25 cellular contexts compared by ENCODE assay signal in the genomic region with DNA sequence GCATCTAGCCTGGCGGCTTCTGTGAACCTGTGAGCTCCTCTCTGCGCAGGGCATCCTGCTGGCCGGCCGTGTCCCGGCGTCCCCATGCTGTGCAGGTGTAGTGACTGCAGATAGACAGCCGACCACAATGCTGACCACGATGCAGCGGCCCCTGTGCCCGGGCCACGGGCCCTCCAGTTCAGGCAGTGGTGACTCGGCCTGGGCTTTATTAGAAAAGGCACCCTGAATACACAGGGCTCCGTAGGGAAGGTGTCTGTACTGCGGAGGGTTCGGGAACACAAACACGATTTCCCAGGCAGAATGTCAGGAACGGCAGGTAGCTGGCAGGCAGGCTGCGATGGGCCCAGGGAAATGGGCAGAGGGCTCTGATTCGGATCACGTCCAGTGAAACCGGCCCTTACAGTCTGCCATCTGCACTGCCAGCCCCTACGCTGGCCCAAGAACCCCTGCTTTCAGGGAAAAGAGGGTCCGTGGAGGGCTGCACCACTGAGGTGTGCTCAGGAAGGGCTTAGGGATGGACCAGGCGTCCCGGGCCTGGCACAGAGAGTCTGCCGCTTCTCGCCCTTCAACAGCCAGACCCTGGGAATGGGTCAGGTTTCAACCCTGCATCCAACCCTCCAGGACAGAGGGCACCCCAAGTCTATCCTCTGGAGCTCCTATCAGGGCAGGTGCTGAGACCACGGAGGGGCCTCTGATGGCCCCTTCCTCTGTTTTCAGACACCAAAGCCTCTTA.
DNase-seq lines count a peak whose midpoint lies in the region; ATAC-seq and TF ChIP-seq lines count a peak whose summit lies in the region.
"Had no signal": no experiment of that assay in that cellular context is flagged by ENCODE, and none has a peak within 500 bp of the region (broad histone marks: within the 10 kb centered on the region; RNA-seq: fewer than 3 reads in every experiment).

No MANE protein-coding gene starts in this region.

- H3K4me2 ChIP-seq in Karpas-422 (ENCODE audit: low read depth, low read length, poor library complexity, severe bottlenecking): no peak overlapping the region

- H4K20me1 ChIP-seq in Karpas-422 (ENCODE audit: insufficient read depth, low read depth, low read length): peaks cover 26% of the 10 kb centered on the region

- TF ChIP-seq CTCF in CD4-positive, alpha-beta T cell (IDR thresholded peaks at IDR 0.05): no peak
- no peak for TF ChIP-seq CTCF in psoas muscle (IDR thresholded peaks at IDR 0.05)

- H3K27me3 ChIP-seq in CD4-positive, alpha-beta T cell (ENCODE audit: control insufficient read depth, insufficient read depth, low read length): no peaks in the 10 kb centered on the region
- no peaks in the 10 kb centered on the region for H3K27me3 ChIP-seq in psoas muscle (ENCODE audit: insufficient read depth in 3 of 3, low read length in 2 of 3)
- H3K27me3 ChIP-seq in Karpas-422 (ENCODE audit: low read length): no peaks in the 10 kb centered on the region
- H3K27me3 ChIP-seq: BE2C, MG63 had no signal

- CTCF ChIA-PET in CD4-positive, alpha-beta T cell (lab: Charles Lee): no interaction called here

- H3K27me3 Mint-ChIP-seq in CD4-positive, alpha-beta T cell: no peaks in the 10 kb centered on the region
- H3K27me3 Mint-ChIP-seq in T-helper 17 cell: no peaks in the 10 kb centered on the region
- H3K27me3 Mint-ChIP-seq: activated CD4-positive, alpha-beta memory T cell treated with anti-CD3 and anti-CD28 coated beads, Interleukin-2, amount 10 ng/mL, durations not matched to agents 7 days and 5 days; activated naive CD8-positive, alpha-beta T cell treated with anti-CD3 and anti-CD28 coated beads, Interleukin-2, amount 10 ng/mL, durations not matched to agents 7 days and 5 days; naive B cell; T-cell; type B pancreatic cell had no signal

- H3K4me3 ChIP-seq in psoas muscle (no peak overlapping the region), Karpas-422 (ENCODE audit: low read length) (no peak overlapping the region)
- H3K4me3 ChIP-seq: MG63 had no signal

- peak overlapping the region; percentile 37 for H3K27ac Mint-ChIP-seq in CD4-positive, alpha-beta T cell
- peak overlapping the region; percentile 80 for H3K27ac Mint-ChIP-seq in T-helper 17 cell
- H3K27ac Mint-ChIP-seq: activated CD4-positive, alpha-beta memory T cell treated with anti-CD3 and anti-CD28 coated beads, Interleukin-2, amount 10 ng/mL, durations not matched to agents 7 days and 5 days had no signal

- H3K4me1 ChIP-seq in psoas muscle (peaks cover 82% of the 10 kb centered on the region), Karpas-422 (ENCODE audit: low read length) (no peaks in the 10 kb centered on the region)
- H3K4me1 ChIP-seq: BE2C had no signal

- H3K36me3 ChIP-seq in psoas muscle (ENCODE audit: insufficient read depth in 1 of 2, low read depth in 1 of 2) (no peaks in the 10 kb centered on the region), Karpas-422 (ENCODE audit: insufficient read depth, low read length) (no peaks in the 10 kb centered on the region)
- H3K36me3 ChIP-seq: BE2C, MG63 had no signal

- H3K4me3 Mint-ChIP-seq in CD4-positive, alpha-beta T cell: no peak overlapping the region
- H3K4me3 Mint-ChIP-seq in T-helper 17 cell: no peak overlapping the region
- H3K4me3 Mint-ChIP-seq: activated CD4-positive, alpha-beta memory T cell treated with anti-CD3 and anti-CD28 coated beads, Interleukin-2, amount 10 ng/mL, durations not matched to agents 7 days and 5 days; naive B cell; type B pancreatic cell had no signal

- H3K79me2 ChIP-seq in Karpas-422 (ENCODE audit: low read length): no peaks in the 10 kb centered on the region

- no peaks in the 10 kb centered on the region for H3K9me3 ChIP-seq in CD4-positive, alpha-beta T cell (ENCODE audit: control insufficient read depth, low read length)
- no peaks in the 10 kb centered on the region for H3K9me3 ChIP-seq in T-helper 17 cell (ENCODE audit: control insufficient read depth, low read length, poor library complexity, severe bottlenecking)
- no peaks in the 10 kb centered on the region for H3K9me3 ChIP-seq in psoas muscle
- H3K9me3 ChIP-seq in Karpas-422 (ENCODE audit: low read length): no peaks in the 10 kb centered on the region
- H3K9me3 ChIP-seq: BE2C, MG63 had no signal

- DNase-seq in CD4-positive, alpha-beta T cell: peak in 1 of 10 experiments; percentile 25
- no peak for DNase-seq in T-helper 17 cell
- peak; percentile 10 to 32 for DNase-seq in psoas muscle
- no peak for DNase-seq in middle frontal gyrus (ENCODE audit: extremely low spot score, low spot score)
- DNase-seq in Karpas-422: no peak
- no peak for DNase-seq in HT-29 (ENCODE audit: low spot score)
- DNase-seq: ACHN; activated CD4-positive, alpha-beta memory T cell treated with anti-CD3 and anti-CD28 coated beads, Interleukin-2, amount 10 ng/mL, durations not matched to agents 7 days and 5 days; BE2C; effector CD8-positive, alpha-beta T cell; foreskin fibroblast; H7; MG63; naive B cell; NCI-H446 treated with DMSO at 0.1 percent for 48 hours; NCI-H82; occipital lobe; small intestine had no signal

- no peak overlapping the region for H2AFZ ChIP-seq in Karpas-422 (ENCODE audit: low read length)

- no peak overlapping the region for H3K27ac ChIP-seq in CD4-positive, alpha-beta T cell (ENCODE audit: low read depth, low read length)
- peak overlapping the region; percentile 89 for H3K27ac ChIP-seq in psoas muscle
- no peak overlapping the region for H3K27ac ChIP-seq in Karpas-422 (ENCODE audit: low read length)
- H3K27ac ChIP-seq: RWPE1 had no signal

- peaks cover 2% of the 10 kb centered on the region for H3K36me3 Mint-ChIP-seq in CD4-positive, alpha-beta T cell (ENCODE audit: low read depth)
- H3K36me3 Mint-ChIP-seq in T-helper 17 cell (ENCODE audit: low read depth): no peaks in the 10 kb centered on the region
- H3K36me3 Mint-ChIP-seq: naive B cell, type B pancreatic cell had no signal

- H3K4me1 Mint-ChIP-seq in CD4-positive, alpha-beta T cell (ENCODE audit: low read depth): peaks cover 61% of the 10 kb centered on the region
- peaks cover 33% of the 10 kb centered on the region for H3K4me1 Mint-ChIP-seq in T-helper 17 cell

- 77 to 94% (median 85%) methylated on average over 28 of the region's 28 CpGs for WGBS in psoas muscle, 3 donors

- H3K9me2 ChIP-seq in Karpas-422 (replicated peaks; ENCODE audit: insufficient read depth, low read length): no peaks in the 10 kb centered on the region

- ATAC-seq in CD4-positive, alpha-beta T cell (ENCODE audit: poor library complexity): no peak
- ATAC-seq in T-helper 17 cell: no peak
- ATAC-seq in esophagus mucosa: peak; percentile 13
- ATAC-seq in psoas muscle: peak in 1 of 4 donors; percentile 0
- ATAC-seq in HG03378 (IDR thresholded peaks at IDR 0.05; ENCODE audit: unreplicated experiment): no peak
- ATAC-seq: activated CD4-positive, CD25-positive, alpha-beta regulatory T cell treated with anti-CD3 and anti-CD28 coated beads, Interleukin-2, amount 50 U/mL, for 24 hours; T-cell had no signal

- intact Hi-C loops in CD4-positive, alpha-beta T cell (cut with DNase I, micrococcal nuclease): no loop called here
- intact Hi-C loops in psoas muscle (cut with DNase I): no loop called here

- POLR2A ChIA-PET in CD4-positive, alpha-beta T cell (lab: Charles Lee): interaction anchor here (0.9 to 1.0 kb wide), 3 partner anchors 26 to 197 kb away, joined by 3 read pairs; a partner anchor contains a TSS

- H3K9me3 Mint-ChIP-seq in CD4-positive, alpha-beta T cell: no peaks in the 10 kb centered on the region
- H3K9me3 Mint-ChIP-seq: activated CD4-positive, alpha-beta memory T cell treated with anti-CD3 and anti-CD28 coated beads, Interleukin-2, amount 10 ng/mL, durations not matched to agents 7 days and 5 days; activated naive CD8-positive, alpha-beta T cell treated with anti-CD3 and anti-CD28 coated beads, Interleukin-2, amount 10 ng/mL, durations not matched to agents 7 days and 5 days; naive B cell; T-cell; type B pancreatic cell had no signal

- H3K9ac ChIP-seq in Karpas-422 (ENCODE audit: low read length): no peak overlapping the region

Comparison
In these comparisons a context has a peak if more than half of its experiments do, and no peak if none do; other contexts are left out.
1. DNase-seq: peak in psoas muscle (2 of 2); none in T-helper 17 cell (0 of 3), middle frontal gyrus (single experiment), Karpas-422 (single experiment) and HT-29 (single experiment).